In genomic region chr9:126498331-126498730, GRCh38 we compare ENCODE assay signal across 16 cellular contexts.
"Had no signal": no experiment of that assay in that cellular context is flagged by ENCODE, and none has a peak within 500 bp of the region (broad histone marks: within the 10 kb centered on the region; RNA-seq: fewer than 3 reads in every experiment).

No MANE protein-coding gene starts in this region.

- DNase-seq: activated CD4-positive, alpha-beta T cell treated with anti-CD3 and anti-CD28 coated beads, Interleukin-2, amount 10 ng/mL, durations not matched to agents 7 days and 5 days; activated CD4-positive, CD25-positive, alpha-beta regulatory T cell treated with anti-CD3 and anti-CD28 coated beads, Interleukin-2, amount 50 U/mL, for 72 hours; activated CD8-positive, alpha-beta T cell treated with anti-CD3 and anti-CD28 coated beads, Interleukin-2, amount 10 ng/mL, durations not matched to agents 7 days and 5 days; activated gamma-delta T cell treated with Interleukin-2 at 50 U/mL for 16 hours; adrenal gland; foreskin melanocyte; kidney glomerular epithelial cell; naive thymus-derived CD4-positive, alpha-beta T cell; stimulated activated CD4-positive, alpha-beta T cell treated with anti-CD3 and anti-CD28 coated beads, Interleukin-1b, Interleukin-23, amount 100 ng/mL, for 48 hours; WERI-Rb-1 had no signal

- H3K36me3 ChIP-seq: prostate gland, right atrium auricular region had no signal

- H3K9me3 ChIP-seq: adrenal gland, left lung, prostate gland, right atrium auricular region, tibial nerve had no signal

- H3K27me3 ChIP-seq: adrenal gland, right atrium auricular region, tibial nerve had no signal

- H3K79me2 ChIP-seq: hepatocyte had no signal

- H3K27ac ChIP-seq: adrenal gland, coronary artery, hepatocyte, left lung, prostate gland, right atrium auricular region, WERI-Rb-1 had no signal

- H3K4me3 ChIP-seq: adrenal gland, hepatocyte, left lung, prostate gland, right atrium auricular region had no signal

- H2AFZ ChIP-seq: hepatocyte had no signal

- ATAC-seq: left lung; naive thymus-derived CD4-positive, alpha-beta T cell had no signal
